Comparison of ENCODE assay signal across 11 cellular contexts in genomic region chr3:14806641-14807263, GRCh38. TPM values are rescaled to one million over a fixed set of nuclear protein-coding genes. Genes with fewer than 3 reads are reported as not detected.
DNase-seq lines count a peak whose midpoint lies in the region; ATAC-seq, FAIRE-seq and TF ChIP-seq lines count a peak whose summit lies in the region.
"Had no signal": no experiment of that assay in that cellular context is flagged by ENCODE, and none has a peak within 500 bp of the region (broad histone marks: within the 10 kb centered on the region; RNA-seq: fewer than 3 reads in every experiment).

No MANE protein-coding gene starts in this region.

- no peak for FAIRE-seq in GM12891 (lab: Jason Lieb, UNC)

- no TSS peak for BruUV-seq in A673 (replicated peaks; lab: Mats Ljungman, UMichigan)

- peak; percentile 42 for ATAC-seq in activated naive CD8-positive, alpha-beta T cell treated with anti-CD3 and anti-CD28 coated beads, Interleukin-2, amount 10 ng/mL, durations not matched to agents 7 days and 5 days (ENCODE audit: low read depth)
- ATAC-seq: WTC11 had no signal

- no peaks in the 10 kb centered on the region for H4K20me1 ChIP-seq in osteoblast (ENCODE audit: insufficient read depth, low read length)

- H3K36me3 ChIP-seq in osteoblast (ENCODE audit: insufficient read depth, low read length), result no peaks in the 10 kb centered on the region
- no peaks in the 10 kb centered on the region for H3K36me3 ChIP-seq in MG63
- no peaks in the 10 kb centered on the region for H3K36me3 ChIP-seq in A673 (ENCODE audit: insufficient read depth, low read length, poor library complexity, severe bottlenecking)

- POLR2A ChIA-PET in activated naive CD8-positive, alpha-beta T cell treated with anti-CD3 and anti-CD28 coated beads, Interleukin-2, amount 10 ng/mL, durations not matched to agents 7 days and 5 days (lab: Charles Lee), result no interaction called here
- POLR2A ChIA-PET in A673 (lab: Charles Lee; ENCODE audit: low non-redundant PET), result no interaction called here

- peaks cover 24% of the 10 kb centered on the region for H3K4me1 Mint-ChIP-seq in activated naive CD8-positive, alpha-beta T cell treated with anti-CD3 and anti-CD28 coated beads, Interleukin-2, amount 10 ng/mL, durations not matched to agents 7 days and 5 days

- peaks cover 64% of the 10 kb centered on the region for H3K27me3 Mint-ChIP-seq in activated naive CD8-positive, alpha-beta T cell treated with anti-CD3 and anti-CD28 coated beads, Interleukin-2, amount 10 ng/mL, durations not matched to agents 7 days and 5 days

- H3K27me3 ChIP-seq in osteoblast (ENCODE audit: insufficient read depth, low read length), result peaks cover 22% of the 10 kb centered on the region
- H3K27me3 ChIP-seq in MG63, result peaks cover 8% of the 10 kb centered on the region; the same call in 1 of the 2 replicates
- peaks cover 80% of the 10 kb centered on the region for H3K27me3 ChIP-seq in A673 (replicated peaks; ENCODE audit: insufficient read depth, low read depth, low read length, poor library complexity)

- no peak overlapping the region for H3K27ac Mint-ChIP-seq in activated naive CD8-positive, alpha-beta T cell treated with anti-CD3 and anti-CD28 coated beads, Interleukin-2, amount 10 ng/mL, durations not matched to agents 7 days and 5 days
- H3K27ac Mint-ChIP-seq: WTC11 had no signal

- no peaks in the 10 kb centered on the region for H3K79me2 ChIP-seq in osteoblast (ENCODE audit: insufficient read depth, low read length)

- H2AFZ ChIP-seq in osteoblast (ENCODE audit: low read length), result no peak overlapping the region

- DNase-seq in GM12891 (ENCODE audit: insufficient read length, low spot score) (no peak), M059J (ENCODE audit: low read depth) (peak; percentile 55), osteoblast (ENCODE audit: insufficient read length, low spot score, missing footprints) (peak; percentile 91), NCI-H2107 (lab: John Stamatoyannopoulos, UW) (no peak), MG63 (no peak), NCI-H2171 (lab: John Stamatoyannopoulos, UW) (no peak), A673 (ENCODE audit: low spot score) (no peak)
- DNase-seq in activated naive CD8-positive, alpha-beta T cell treated with anti-CD3 and anti-CD28 coated beads, Interleukin-2, amount 10 ng/mL, durations not matched to agents 7 days and 5 days, result no peak
- DNase-seq: retina had no signal

- TF ChIP-seq CTCF in osteoblast (IDR thresholded peaks at IDR 0.05; ENCODE audit: extremely low read depth, low read depth, low read length) (no peak), A673 (conservative IDR thresholded peaks at IDR 0.05; ENCODE audit: low read depth, low read length) (no peak)

- H3K9me3 ChIP-seq in osteoblast (ENCODE audit: low read depth, low read length) (no peaks in the 10 kb centered on the region), MG63 (no peaks in the 10 kb centered on the region), A673 (ENCODE audit: low read depth, low read length, poor library complexity, severe bottlenecking) (no peaks in the 10 kb centered on the region)

- H3K4me1 ChIP-seq in osteoblast (ENCODE audit: insufficient read depth, low read length) (no peaks in the 10 kb centered on the region), A673 (ENCODE audit: insufficient read depth, low read length, poor library complexity, severe bottlenecking) (no peaks in the 10 kb centered on the region)

- H3K4me3 ChIP-seq in osteoblast (ENCODE audit: insufficient read depth, low read length) (no peak overlapping the region), MG63 (no peak overlapping the region), A673 (ENCODE audit: low read depth, low read length, poor library complexity, severe bottlenecking) (no peak overlapping the region)
- H3K4me3 ChIP-seq: lung had no signal

- intact Hi-C loops in A673 (cut with micrococcal nuclease; ENCODE audit: unreplicated experiment), result no loop called here

- H3K4me3 Mint-ChIP-seq in activated naive CD8-positive, alpha-beta T cell treated with anti-CD3 and anti-CD28 coated beads, Interleukin-2, amount 10 ng/mL, durations not matched to agents 7 days and 5 days, result no peak overlapping the region
- H3K4me3 Mint-ChIP-seq: WTC11 had no signal

- CTCF ChIA-PET in A673 (lab: Charles Lee), result no interaction called here

- H3K36me3 Mint-ChIP-seq in activated naive CD8-positive, alpha-beta T cell treated with anti-CD3 and anti-CD28 coated beads, Interleukin-2, amount 10 ng/mL, durations not matched to agents 7 days and 5 days, result no peaks in the 10 kb centered on the region
- H3K36me3 Mint-ChIP-seq: WTC11 had no signal

- no peak for TF ChIP-seq POLR2A in GM12891 (IDR thresholded peaks at IDR 0.05; ENCODE audit: low read depth, low read length)

- no peaks in the 10 kb centered on the region for H3K9me3 Mint-ChIP-seq in activated naive CD8-positive, alpha-beta T cell treated with anti-CD3 and anti-CD28 coated beads, Interleukin-2, amount 10 ng/mL, durations not matched to agents 7 days and 5 days
- H3K9me3 Mint-ChIP-seq: WTC11 had no signal

- H3K27ac ChIP-seq in osteoblast (ENCODE audit: low read depth, low read length) (no peak overlapping the region), A673 (ENCODE audit: low read depth, low read length, poor library complexity, severe bottlenecking) (no peak overlapping the region)

- no peak overlapping the region for H3K4me2 ChIP-seq in osteoblast (ENCODE audit: insufficient read depth, low read length)

TF ChIP-seq in GM12891, 5 proteins besides CTCF, POLR2A, EP300 and RAD21:
- TF ChIP-seq TAF1 (IDR thresholded peaks at IDR 0.05; ENCODE audit: low read depth, low read length) (no peak), PAX5 (IDR thresholded peaks at IDR 0.05; ENCODE audit: insufficient read depth, low read length, severe bottlenecking) (no peak), POU2F2 (IDR thresholded peaks at IDR 0.05; ENCODE audit: low read depth, low read length) (0 out of 2 replicates have a peak, but pooled peaks have one; percentile 28), SPI1 (IDR thresholded peaks at IDR 0.05; ENCODE audit: low read depth, low read length) (no peak)

RNA-seq across cellular contexts. Expression of gene FGD5, which starts 12.0 kb away (rescaled TPM):
- polyA plus RNA-seq in GM12891 (2012; ENCODE audit: low read depth, missing spikeins), result 0.10 TPM
- total RNA-seq in M059J (2014; rRNA removed; shearing (Covaris generic)), result 0.05 TPM in 1 of 2 replicates, not detected in the other
- under 1 TPM in 1 of 2 experiments, not detected in 1; 0.17 TPM for total RNA-seq in activated naive CD8-positive, alpha-beta T cell treated with anti-CD3 and anti-CD28 coated beads, Interleukin-2, amount 10 ng/mL, durations not matched to agents 7 days and 5 days
- total RNA-seq in osteoblast, result under 0.01 TPM in 2 replicates
- total RNA-seq in MG63 (2014; rRNA removed; shearing (Covaris generic); ENCODE audit: low replicate concordance), result 0.40 TPM in 1 of 2 replicates, not detected in the other
- total RNA-seq in A673 (2021), result not detected in 2 replicates

Comparison
In these comparisons a context has a peak if more than half of its experiments do, and no peak if none do; other contexts are left out.
1. DNase-seq: peak in M059J (single experiment) and osteoblast (single experiment); none in GM12891 (single experiment), activated naive CD8-positive, alpha-beta T cell treated with anti-CD3 and anti-CD28 coated beads, Interleukin-2, amount 10 ng/mL, durations not matched to agents 7 days and 5 days (single experiment), NCI-H2107 (single experiment), MG63 (single experiment), NCI-H2171 (single experiment) and A673 (single experiment).